8 cellular contexts compared by ENCODE assay signal in the genomic region with DNA sequence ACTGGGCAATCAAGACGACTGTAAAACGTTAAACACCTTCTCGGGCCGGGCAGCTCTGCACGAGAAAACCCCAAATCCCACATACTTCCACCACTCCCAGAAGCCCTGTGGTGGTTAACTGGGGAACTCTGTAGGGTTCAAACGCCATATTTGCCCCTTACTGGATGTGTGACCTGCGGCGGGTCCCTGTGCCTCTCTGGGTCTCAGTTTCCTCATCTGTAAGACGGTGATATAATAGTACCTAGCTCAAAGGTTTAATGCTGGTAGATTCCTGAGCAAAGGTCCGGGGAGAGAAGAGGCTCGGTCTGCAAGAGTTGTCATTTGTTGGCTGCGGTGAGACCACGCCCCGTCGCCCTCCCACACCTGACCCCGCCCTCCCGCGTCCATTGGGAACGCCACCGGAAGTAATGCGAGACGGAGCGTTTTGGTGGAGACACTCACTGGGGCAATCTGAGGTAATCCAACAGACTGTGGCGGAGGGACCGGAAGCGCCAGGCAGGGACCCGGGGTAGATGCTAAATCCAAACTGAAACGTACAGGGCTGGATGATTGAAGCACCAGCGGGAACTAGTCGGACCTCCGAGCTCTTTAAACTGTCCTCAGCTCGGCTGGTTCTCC. TPM values are rescaled to one million over a fixed set of nuclear protein-coding genes. Genes with fewer than 3 reads are reported as not detected.
DNase-seq lines count a peak whose midpoint lies in the region; ATAC-seq and TF ChIP-seq lines count a peak whose summit lies in the region.

No MANE protein-coding gene starts in this region.

- intact Hi-C loops in activated B cell treated with CpG ODN at 0.5 μM for 24 hours (cut with micrococcal nuclease) = loop anchor here (1.0 to 5.0 kb wide), 7 partner anchors 8 to 897 kb away; partner anchors contain the start of genes ABCB9, DDX55, MLXIP and MPHOSPH9

- H3K27ac ChIP-seq in caudate nucleus (ENCODE audit: low read depth, low read length) = peak overlapping the region; percentile 97
- peak overlapping the region; percentile 87 for H3K27ac ChIP-seq in smooth muscle cell (ENCODE audit: low read depth)

- H3K79me2 ChIP-seq in smooth muscle cell (ENCODE audit: low read depth) = peaks cover 13% of the 10 kb centered on the region

- H3K36me3 ChIP-seq in smooth muscle cell (ENCODE audit: low read depth) = no peaks in the 10 kb centered on the region

- 1% methylated on average over 32 of the region's 32 CpGs for WGBS in smooth muscle cell (ENCODE audit: low lambda C conversion rate)

- DNase-seq in AG08396 (ENCODE audit: low spot score) = peak; percentile 93
- peak; percentile 93 for DNase-seq in NCI-H226
- DNase-seq in activated B cell treated with CpG ODN at 0.5 μM for 24 hours = peak; percentile 96
- peak; percentile 79 to 99 (median 97) for DNase-seq in caudate nucleus (lab: John Stamatoyannopoulos, UW)
- DNase-seq in immature natural killer cell = peak; percentile 97 to 98 (median 98)
- DNase-seq in smooth muscle cell (lab: John Stamatoyannopoulos, UW; ENCODE audit: unreplicated experiment) = peak; percentile 89

- H3K4me1 Mint-ChIP-seq in activated B cell treated with CpG ODN at 0.5 μM for 24 hours = peaks cover 28% of the 10 kb centered on the region
- peaks cover 30 to 33% of the 10 kb centered on the region in 2 donors for H3K4me1 Mint-ChIP-seq in immature natural killer cell

- CTCF ChIA-PET in activated B cell treated with CpG ODN at 0.5 μM for 24 hours (lab: Charles Lee) = interaction anchor here (1.2 to 2.6 kb wide), 3 partner anchors 115 to 264 kb away, joined by 3 to 8 read pairs (median 5); partner anchors contain the start of genes MPHOSPH9 and MTRFR

- H3K27me3 Mint-ChIP-seq in activated B cell treated with CpG ODN at 0.5 μM for 24 hours (no peaks in the 10 kb centered on the region), immature natural killer cell (ENCODE audit: low read depth in 3 of 3) (peaks cover 12 to 15% (median 13%) of the 10 kb centered on the region in 3 donors)

- ATAC-seq in GM19023 (IDR thresholded peaks at IDR 0.05; ENCODE audit: unreplicated experiment) (peak; percentile 84), HG03196 (IDR thresholded peaks at IDR 0.05; ENCODE audit: unreplicated experiment) (peak; percentile 78), activated B cell treated with CpG ODN at 0.5 μM for 24 hours (ENCODE audit: low read depth) (peak; percentile 87)

- H3K4me3 Mint-ChIP-seq in activated B cell treated with CpG ODN at 0.5 μM for 24 hours (peak overlapping the region; percentile 98), immature natural killer cell (peak overlapping the region; percentile 98 to 99 (median 98))

- peak overlapping the region; percentile 86 for H3K4me3 ChIP-seq in smooth muscle cell

- H3K4me1 ChIP-seq in smooth muscle cell (ENCODE audit: low read depth) = peaks cover 12% of the 10 kb centered on the region

- no peaks in the 10 kb centered on the region for H3F3A ChIP-seq in smooth muscle cell (ENCODE audit: low read depth)

- H3K36me3 Mint-ChIP-seq in activated B cell treated with CpG ODN at 0.5 μM for 24 hours (ENCODE audit: low read depth) (peaks cover 14% of the 10 kb centered on the region), immature natural killer cell (no peaks in the 10 kb centered on the region)

- peak overlapping the region; percentile 94 for H3K9ac ChIP-seq in smooth muscle cell (ENCODE audit: low read depth)

- H3K27ac Mint-ChIP-seq in activated B cell treated with CpG ODN at 0.5 μM for 24 hours = peak overlapping the region; percentile 99
- peak overlapping the region; percentile 98 to 100 (median 98) for H3K27ac Mint-ChIP-seq in immature natural killer cell

- peak overlapping the region; percentile 89 for H3K4me2 ChIP-seq in smooth muscle cell

- H3K9me3 ChIP-seq in smooth muscle cell (replicated peaks; ENCODE audit: low read depth) = no peaks in the 10 kb centered on the region

- H2AFZ ChIP-seq in smooth muscle cell (ENCODE audit: low read depth) = peak overlapping the region; percentile 95

- H3K27me3 ChIP-seq in smooth muscle cell (ENCODE audit: low read depth) = no peaks in the 10 kb centered on the region

- no peak for TF ChIP-seq CTCF in activated B cell treated with CpG ODN at 0.5 μM for 24 hours (IDR thresholded peaks at IDR 0.05)
- no peak for TF ChIP-seq CTCF in smooth muscle cell (IDR thresholded peaks at IDR 0.05; ENCODE audit: borderline replicate concordance, insufficient read depth, poor library complexity, severe bottlenecking)

- H3K9me3 Mint-ChIP-seq in activated B cell treated with CpG ODN at 0.5 μM for 24 hours (no peaks in the 10 kb centered on the region), immature natural killer cell (no peaks in the 10 kb centered on the region)

- H4K20me1 ChIP-seq in smooth muscle cell (ENCODE audit: low read depth) = no peaks in the 10 kb centered on the region

- POLR2A ChIA-PET in activated B cell treated with CpG ODN at 0.5 μM for 24 hours (lab: Charles Lee) = interaction anchor here (0.5 to 3.0 kb wide), 22 partner anchors 8 to 659 kb away, joined by 3 to 40 read pairs (median 4); partner anchors contain the start of genes ABCB9, DDX55, KNTC1 and MPHOSPH9

RNA-seq across cellular contexts. Expression of gene OGFOD2, which starts 0.7 kb away (rescaled TPM):
- total RNA-seq in activated B cell treated with CpG ODN at 0.5 μM for 24 hours (21.7 and 22.8 TPM in 2 replicates), smooth muscle cell (9.7 and 14.2 TPM in 2 replicates)
- polyA plus RNA-seq in immature natural killer cell (10 to 100 TPM; 14.4 to 16.6 (median 16.3) TPM), smooth muscle cell (15.8 and 22.3 TPM in 2 replicates)

RNA-seq across cellular contexts. Expression of gene ARL6IP4, which starts 6.1 kb away (rescaled TPM):
- 163 and 178 TPM in 2 replicates for total RNA-seq in activated B cell treated with CpG ODN at 0.5 μM for 24 hours
- polyA plus RNA-seq in immature natural killer cell = 100 to 1,000 TPM; 131 to 327 (median 245) TPM
- 47.9 and 89.3 TPM in 2 replicates for total RNA-seq in smooth muscle cell
- 275 and 290 TPM in 2 replicates for polyA plus RNA-seq in smooth muscle cell

RNA-seq across cellular contexts. Expression of gene ABCB9, which starts 8.1 kb away (rescaled TPM):
- total RNA-seq in activated B cell treated with CpG ODN at 0.5 μM for 24 hours = 2.0 and 4.6 TPM in 2 replicates
- under 1 TPM in 2 of 3 donors, not detected in 1; 0.31 to 0.44 TPM for polyA plus RNA-seq in immature natural killer cell
- 4.4 and 8.2 TPM in 2 replicates for total RNA-seq in smooth muscle cell
- polyA plus RNA-seq in smooth muscle cell = 7.4 and 8.0 TPM in 2 replicates

Comparison
In these comparisons a context has a peak if more than half of its experiments do, and no peak if none do; other contexts are left out.
1. Peak in every context shown above with its lines: DNase-seq, ATAC-seq, H3K4me3 ChIP-seq and H3K27ac ChIP-seq.